13 cellular contexts compared by ENCODE assay signal in genomic region chr6:79525272-79526100, GRCh38. TPM values are rescaled to one million over a fixed set of nuclear protein-coding genes. Genes with fewer than 3 reads are reported as not detected.
DNase-seq lines count a peak whose midpoint lies in the region; ATAC-seq, FAIRE-seq and TF ChIP-seq lines count a peak whose summit lies in the region.
"Had no signal": no experiment of that assay in that cellular context is flagged by ENCODE, and none has a peak within 500 bp of the region (broad histone marks: within the 10 kb centered on the region; RNA-seq: fewer than 3 reads in every experiment).

No MANE protein-coding gene starts in this region.

- no peak overlapping the region for H2AFZ ChIP-seq in GM23248

- no peak overlapping the region for H3K9ac ChIP-seq in GM23248
- no peak overlapping the region for H3K9ac ChIP-seq in kidney (ENCODE audit: low read length in 2 of 2)
- H3K9ac ChIP-seq: BLaER1 had no signal

- no peaks in the 10 kb centered on the region for H3K27me3 ChIP-seq in GM23248 (replicated peaks; ENCODE audit: insufficient read depth)
- no peaks in the 10 kb centered on the region for H3K27me3 ChIP-seq in esophagus squamous epithelium
- H3K27me3 ChIP-seq: BLaER1, vagina had no signal

- H3K4me1 ChIP-seq in GM23248 (ENCODE audit: insufficient read depth) (no peaks in the 10 kb centered on the region), esophagus squamous epithelium (peaks cover 0 to 11% (median 0%) of the 10 kb centered on the region in 3 donors), kidney (ENCODE audit: control insufficient read depth in 1 of 2, insufficient read depth in 1 of 2, low read depth in 1 of 2, low read length in 2 of 2) (no peaks in the 10 kb centered on the region)
- H3K4me1 ChIP-seq: BLaER1, prostate gland, vagina had no signal

- no peak for FAIRE-seq in kidney (lab: Jason Lieb, UNC)

- no peak overlapping the region for H3K4me2 ChIP-seq in GM23248 (ENCODE audit: unreplicated experiment)
- H3K4me2 ChIP-seq: BLaER1 had no signal

- H3K27ac ChIP-seq in GM23248 (no peak overlapping the region), esophagus squamous epithelium (no peak overlapping the region), kidney (ENCODE audit: low read depth in 2 of 2, low read length in 2 of 2) (no peak overlapping the region)
- H3K27ac ChIP-seq: BLaER1, prostate gland, RWPE1, vagina had no signal

- TF ChIP-seq CTCF in esophagus squamous epithelium (IDR thresholded peaks at IDR 0.05) (no peak), kidney (IDR thresholded peaks at IDR 0.05; ENCODE audit: borderline replicate concordance, extremely low read depth, insufficient read depth) (no peak)

- peak; percentile 7 for DNase-seq in GM23248
- peak; percentile 92 for DNase-seq in amniotic epithelial cell (ENCODE audit: low read depth)
- peak; percentile 22 for DNase-seq in left cardiac atrium
- DNase-seq in posterior vena cava (ENCODE audit: low spot score), result peak; percentile 37
- DNase-seq in esophagus squamous epithelium (lab: John Stamatoyannopoulos, UW), result no peak
- DNase-seq in kidney, result no peak
- DNase-seq: activated B cell treated with CpG ODN at 0.5 μM for 24 hours had no signal

- H3K9me3 ChIP-seq in GM23248 (ENCODE audit: low read depth) (no peaks in the 10 kb centered on the region), esophagus squamous epithelium (no peaks in the 10 kb centered on the region), kidney (ENCODE audit: control insufficient read depth in 1 of 2, low read length in 2 of 2) (no peaks in the 10 kb centered on the region)
- H3K9me3 ChIP-seq: BLaER1, prostate gland, vagina had no signal

- 80% methylated on average over 12 of the region's 12 CpGs for WGBS in GM23248 (ENCODE audit: low coverage in 1 of 2, low lambda C conversion rate in 2 of 2, missing lambda C conversion rate in 2 of 2), 2 experiments
- WGBS in esophagus squamous epithelium, 2 donors, result 36 to 44% methylated on average over 12 of the region's 12 CpGs

- no peaks in the 10 kb centered on the region for H3K36me3 ChIP-seq in GM23248 (ENCODE audit: low read depth)
- H3K36me3 ChIP-seq in esophagus squamous epithelium, result no peaks in the 10 kb centered on the region
- H3K36me3 ChIP-seq in kidney (ENCODE audit: control insufficient read depth in 1 of 2, insufficient read depth in 2 of 2, low read length in 2 of 2), result no peaks in the 10 kb centered on the region
- H3K36me3 ChIP-seq: BLaER1, prostate gland, vagina had no signal

- no peak for TF ChIP-seq POLR2A in esophagus squamous epithelium (IDR thresholded peaks at IDR 0.05)

- 0 out of 2 replicates have a peak, but pooled peaks cover 6% of the 10 kb centered on the region for H3K79me2 ChIP-seq in GM23248 (ENCODE audit: insufficient read depth)

- H3K4me3 ChIP-seq in GM23248 (no peak overlapping the region), esophagus squamous epithelium (no peak overlapping the region), kidney (ENCODE audit: low read length in 2 of 2) (no peak overlapping the region)
- H3K4me3 ChIP-seq: BLaER1, prostate gland, vagina had no signal

- H3F3A ChIP-seq in GM23248 (ENCODE audit: insufficient read depth), result no peaks in the 10 kb centered on the region

- no peaks in the 10 kb centered on the region for H4K20me1 ChIP-seq in GM23248 (ENCODE audit: insufficient read depth)
- H4K20me1 ChIP-seq: BLaER1 had no signal

- ATAC-seq in left cardiac atrium (peak; percentile 44 to 88), HG02938 (IDR thresholded peaks at IDR 0.05; ENCODE audit: unreplicated experiment) (no peak), GM18907 (IDR thresholded peaks at IDR 0.05; ENCODE audit: unreplicated experiment) (no peak)

- no peaks in the 10 kb centered on the region for H3K9me2 ChIP-seq in GM23248 (ENCODE audit: insufficient read depth)

- in situ Hi-C loops in GM23248 (cut with MboI), result no loop called here

- intact Hi-C loops in left cardiac atrium (cut with DNase I), result no loop called here
- intact Hi-C loops in posterior vena cava (cut with DNase I), result no loop called here
- intact Hi-C loops in esophagus squamous epithelium (cut with DNase I), result no loop called here
- intact Hi-C loops in kidney (cut with DNase I), result no loop called here

RNA-seq across cellular contexts. Expression of gene LCA5, which starts 11.7 kb away (rescaled TPM):
- 2.7 and 4.2 TPM in 2 replicates for total RNA-seq in GM23248 (2014; rRNA removed; shearing (Covaris generic))
- 3.6 and 4.0 TPM in 2 replicates for polyA plus RNA-seq in GM23248 (2016; fragmentation: Nextera tagmentation; extraction: Ambion mirVana)
- 1 to 10 TPM; 2.2 to 3.0 TPM for total RNA-seq in left cardiac atrium
- total RNA-seq in posterior vena cava, result 1 to 10 TPM; 6.8 to 7.1 TPM
- total RNA-seq in esophagus squamous epithelium, result 1 to 10 TPM; 1.2 to 3.6 (median 2.4) TPM
- 4.8 TPM for total RNA-seq in kidney
- polyA plus RNA-seq in kidney (ENCODE audit: insufficient read depth, low read depth, low replicate concordance), result 2.0 TPM

Comparison
In these comparisons a context has a peak if more than half of its experiments do, and no peak if none do; other contexts are left out.
1. DNase-seq: peak in GM23248 (single experiment), amniotic epithelial cell (single experiment), left cardiac atrium (single experiment) and posterior vena cava (single experiment); none in esophagus squamous epithelium (single experiment) and kidney (single experiment).
2. ATAC-seq: peak in left cardiac atrium (2 of 2); none in HG02938 (single experiment) and GM18907 (single experiment).